1 cellular context compared by ENCODE assay signal in the genomic region with DNA sequence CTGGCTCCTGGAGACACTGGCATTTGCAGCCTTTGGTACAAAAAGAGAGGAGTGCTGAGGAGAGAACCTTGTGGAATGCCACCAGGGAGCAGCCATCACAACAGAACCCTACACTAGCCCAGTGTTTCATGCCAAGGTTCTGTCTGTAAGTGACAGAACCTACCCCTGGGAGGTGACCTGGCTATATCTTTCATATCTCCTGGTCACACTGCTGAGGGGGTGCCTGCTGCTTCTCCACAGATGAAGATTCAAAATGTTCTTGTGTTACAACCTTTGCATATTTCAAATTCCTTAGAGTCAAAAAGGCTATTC.
TF ChIP-seq lines count a peak whose summit lies in the region.

No MANE protein-coding gene starts in this region.

TF ChIP-seq in HCT116, 20 proteins besides CTCF, POLR2A, EP300 and RAD21:
- TF ChIP-seq SIN3A (IDR thresholded peaks at IDR 0.05; ENCODE audit: low read depth): no peak
